In genomic region chr6:167904791-167905190, GRCh38 we compare ENCODE assay signal across 21 cellular contexts.
"Had no signal": no experiment of that assay in that cellular context is flagged by ENCODE, and none has a peak within 500 bp of the region (broad histone marks: within the 10 kb centered on the region; RNA-seq: fewer than 3 reads in every experiment).

No MANE protein-coding gene starts in this region.

- H3K36me3 ChIP-seq: thoracic aorta had no signal

- H3K27ac ChIP-seq: body of pancreas, foreskin keratinocyte, thoracic aorta, vagina had no signal

- H3K4me3 Mint-ChIP-seq: activated CD4-positive, alpha-beta memory T cell treated with anti-CD3 and anti-CD28 coated beads, Interleukin-2, amount 10 ng/mL, durations not matched to agents 7 days and 5 days; activated CD4-positive, alpha-beta T cell treated with anti-CD3 and anti-CD28 coated beads for 36 hours; activated T-helper 1 cell treated with anti-CD3 and anti-CD28 coated beads, Interleukin-12 subunit alpha, Interleukin-12 subunit beta, Interleukin-2, Interleukin-4 antibody, amounts not matched to agents 30 ng/mL and 10 ng/mL and 1 ng/mL, durations not matched to agents 14 hours and 24 hours and 36 hours; natural killer cell treated with Interleukin-12 subunit alpha and Interleukin-12 subunit beta and Interleukin-15 and Interleukin-18, amount 100 ng/mL, for 72 hours; T-helper 2 cell treated with Interferon-gamma antibody and Interleukin-4, amounts not matched to agents 5 μg/mL and 100 μg/mL, for 36 hours; type B pancreatic cell had no signal

- H3K4me1 Mint-ChIP-seq: activated CD4-positive, alpha-beta memory T cell treated with anti-CD3 and anti-CD28 coated beads, Interleukin-2, amount 10 ng/mL, durations not matched to agents 7 days and 5 days; activated CD4-positive, alpha-beta T cell treated with anti-CD3 and anti-CD28 coated beads for 36 hours had no signal

- DNase-seq: activated CD4-positive, alpha-beta memory T cell treated with anti-CD3 and anti-CD28 coated beads, Interleukin-2, amount 10 ng/mL, durations not matched to agents 7 days and 5 days; activated CD4-positive, alpha-beta T cell treated with anti-CD3 and anti-CD28 coated beads for 36 hours; activated gamma-delta T cell; activated naive CD4-positive, alpha-beta T cell treated with anti-CD3 and anti-CD28 coated beads, Interleukin-2, amount 50 U/mL, for 16 hours; anterior cingulate cortex; body of pancreas; foreskin keratinocyte; hypothalamus; left ventricle myocardium superior; mammary epithelial cell; nucleus accumbens; small intestine; stimulated activated CD4-positive, alpha-beta T cell treated with anti-CD3 and anti-CD28 coated beads, Interleukin-2, amount 100 ng/mL, for 24 hours; stimulated activated naive CD4-positive, alpha-beta T cell had no signal

- H3K27ac Mint-ChIP-seq: activated CD4-positive, alpha-beta memory T cell treated with anti-CD3 and anti-CD28 coated beads, Interleukin-2, amount 10 ng/mL, durations not matched to agents 7 days and 5 days; activated CD4-positive, alpha-beta T cell treated with anti-CD3 and anti-CD28 coated beads for 36 hours; activated T-helper 1 cell treated with anti-CD3 and anti-CD28 coated beads, Interleukin-12 subunit alpha, Interleukin-12 subunit beta, Interleukin-2, Interleukin-4 antibody, amounts not matched to agents 30 ng/mL and 10 ng/mL and 1 ng/mL, durations not matched to agents 14 hours and 24 hours and 36 hours; natural killer cell treated with Interleukin-12 subunit alpha and Interleukin-12 subunit beta and Interleukin-15 and Interleukin-18, amount 100 ng/mL, for 72 hours; T-helper 2 cell treated with Interferon-gamma antibody and Interleukin-4, amounts not matched to agents 5 μg/mL and 100 μg/mL, for 36 hours; type B pancreatic cell had no signal

- ATAC-seq: activated CD4-positive, alpha-beta T cell treated with anti-CD3 and anti-CD28 coated beads for 36 hours; body of pancreas; foreskin keratinocyte; left ventricle myocardium superior; natural killer cell treated with Interleukin-12 subunit alpha and Interleukin-12 subunit beta and Interleukin-15 and Interleukin-18, amount 100 ng/mL, for 72 hours; sciatic nerve had no signal

- H3K27me3 Mint-ChIP-seq: activated CD4-positive, alpha-beta memory T cell treated with anti-CD3 and anti-CD28 coated beads, Interleukin-2, amount 10 ng/mL, durations not matched to agents 7 days and 5 days; type B pancreatic cell had no signal

- H3K27me3 ChIP-seq: body of pancreas, foreskin keratinocyte, vagina had no signal

- H3K9me3 ChIP-seq: body of pancreas, thoracic aorta, vagina had no signal

- H3K36me3 Mint-ChIP-seq: natural killer cell treated with Interleukin-12 subunit alpha and Interleukin-12 subunit beta and Interleukin-15 and Interleukin-18, amount 100 ng/mL, for 72 hours had no signal

- H3K4me3 ChIP-seq: body of pancreas, thoracic aorta, vagina had no signal

- H3K4me1 ChIP-seq: foreskin keratinocyte, vagina had no signal

- H3K9me3 Mint-ChIP-seq: activated CD4-positive, alpha-beta memory T cell treated with anti-CD3 and anti-CD28 coated beads, Interleukin-2, amount 10 ng/mL, durations not matched to agents 7 days and 5 days; activated T-helper 1 cell treated with anti-CD3 and anti-CD28 coated beads, Interleukin-12 subunit alpha, Interleukin-12 subunit beta, Interleukin-2, Interleukin-4 antibody, amounts not matched to agents 30 ng/mL and 10 ng/mL and 1 ng/mL, durations not matched to agents 14 hours and 24 hours and 36 hours; natural killer cell treated with Interleukin-12 subunit alpha and Interleukin-12 subunit beta and Interleukin-15 and Interleukin-18, amount 100 ng/mL, for 72 hours; T-helper 2 cell treated with Interferon-gamma antibody and Interleukin-4, amounts not matched to agents 5 μg/mL and 100 μg/mL, for 36 hours; type B pancreatic cell had no signal
